In genomic region chr12:6699259-6699988, GRCh38 we compare ENCODE assay signal across 10 cellular contexts. TPM values are rescaled to one million over a fixed set of nuclear protein-coding genes. Genes with fewer than 3 reads are reported as not detected.
DNase-seq lines count a peak whose midpoint lies in the region; ATAC-seq and TF ChIP-seq lines count a peak whose summit lies in the region.
"Had no signal": no experiment of that assay in that cellular context is flagged by ENCODE, and none has a peak within 500 bp of the region (broad histone marks: within the 10 kb centered on the region; RNA-seq: fewer than 3 reads in every experiment).

No MANE protein-coding gene starts in this region.

- CTCF ChIA-PET in activated CD8-positive, alpha-beta T cell treated with anti-CD3 and anti-CD28 coated beads for 36 hours (lab: Charles Lee): interaction anchor here (0.9 to 2.8 kb wide), 4 partner anchors 9 to 79 kb away, joined by 3 to 13 read pairs (median 6); partner anchors contain the start of genes COPS7A and ZNF384

- H3K27me3 Mint-ChIP-seq in T-helper 2 cell treated with Interferon-gamma antibody and Interleukin-4, amounts not matched to agents 5 μg/mL and 100 μg/mL, for 36 hours (ENCODE audit: low read depth): peaks cover 55% of the 10 kb centered on the region
- peaks cover 47% of the 10 kb centered on the region for H3K27me3 Mint-ChIP-seq in activated CD8-positive, alpha-beta T cell treated with anti-CD3 and anti-CD28 coated beads for 36 hours
- peaks cover 32% of the 10 kb centered on the region for H3K27me3 Mint-ChIP-seq in glutamatergic neuron (ENCODE audit: unreplicated experiment)
- peaks cover 62% of the 10 kb centered on the region for H3K27me3 Mint-ChIP-seq in stimulated activated naive CD8-positive, alpha-beta T cell treated with anti-CD3 and anti-CD28 coated beads, Interleukin-15, amount 100 ng/mL, for 72 hours

- H3K4me1 Mint-ChIP-seq in T-helper 2 cell treated with Interferon-gamma antibody and Interleukin-4, amounts not matched to agents 5 μg/mL and 100 μg/mL, for 36 hours (ENCODE audit: low read depth): peaks cover 12% of the 10 kb centered on the region
- peaks cover 13% of the 10 kb centered on the region for H3K4me1 Mint-ChIP-seq in activated CD8-positive, alpha-beta T cell treated with anti-CD3 and anti-CD28 coated beads for 36 hours (ENCODE audit: low read depth)
- H3K4me1 Mint-ChIP-seq in glutamatergic neuron (ENCODE audit: low read depth, unreplicated experiment): peaks cover 26% of the 10 kb centered on the region
- H3K4me1 Mint-ChIP-seq in stimulated activated naive CD8-positive, alpha-beta T cell treated with anti-CD3 and anti-CD28 coated beads, Interleukin-15, amount 100 ng/mL, for 72 hours: peaks cover 33% of the 10 kb centered on the region

- ATAC-seq in activated CD8-positive, alpha-beta T cell treated with anti-CD3 and anti-CD28 coated beads for 36 hours: no peak
- ATAC-seq in stimulated activated naive CD8-positive, alpha-beta T cell treated with anti-CD3 and anti-CD28 coated beads, Interleukin-15, amount 100 ng/mL, for 72 hours: no peak
- ATAC-seq in GM21576 (IDR thresholded peaks at IDR 0.05; ENCODE audit: unreplicated experiment): no peak

- intact Hi-C loops in activated CD8-positive, alpha-beta T cell treated with anti-CD3 and anti-CD28 coated beads for 36 hours (cut with micrococcal nuclease): no loop called here

- H3K4me3 Mint-ChIP-seq in T-helper 2 cell treated with Interferon-gamma antibody and Interleukin-4, amounts not matched to agents 5 μg/mL and 100 μg/mL, for 36 hours: peak overlapping the region; percentile 47
- H3K4me3 Mint-ChIP-seq in activated CD8-positive, alpha-beta T cell treated with anti-CD3 and anti-CD28 coated beads for 36 hours: peak overlapping the region; percentile 51
- H3K4me3 Mint-ChIP-seq in glutamatergic neuron (ENCODE audit: unreplicated experiment): peak overlapping the region; percentile 98
- peak overlapping the region; percentile 61 to 70 for H3K4me3 Mint-ChIP-seq in stimulated activated naive CD8-positive, alpha-beta T cell treated with anti-CD3 and anti-CD28 coated beads, Interleukin-15, amount 100 ng/mL, for 72 hours

- no peak for TF ChIP-seq CTCF in activated CD8-positive, alpha-beta T cell treated with anti-CD3 and anti-CD28 coated beads for 36 hours (IDR thresholded peaks at IDR 0.05)
- no peak for TF ChIP-seq CTCF in glutamatergic neuron (IDR thresholded peaks at IDR 0.05; ENCODE audit: partially characterized antibody, unreplicated experiment)

- H3K9me3 Mint-ChIP-seq in T-helper 2 cell treated with Interferon-gamma antibody and Interleukin-4, amounts not matched to agents 5 μg/mL and 100 μg/mL, for 36 hours: no peaks in the 10 kb centered on the region
- H3K9me3 Mint-ChIP-seq in activated CD8-positive, alpha-beta T cell treated with anti-CD3 and anti-CD28 coated beads for 36 hours: no peaks in the 10 kb centered on the region
- peaks cover 42% of the 10 kb centered on the region for H3K9me3 Mint-ChIP-seq in glutamatergic neuron (ENCODE audit: unreplicated experiment)
- no peaks in the 10 kb centered on the region for H3K9me3 Mint-ChIP-seq in stimulated activated naive CD8-positive, alpha-beta T cell treated with anti-CD3 and anti-CD28 coated beads, Interleukin-15, amount 100 ng/mL, for 72 hours

- no peak for DNase-seq in T-helper 2 cell treated with Interferon-gamma antibody and Interleukin-4, amounts not matched to agents 5 μg/mL and 100 μg/mL, for 36 hours (ENCODE audit: low spot score)
- DNase-seq in T-helper 2 cell: no peak
- DNase-seq in activated CD8-positive, alpha-beta T cell treated with anti-CD3 and anti-CD28 coated beads for 36 hours: no peak
- DNase-seq in glutamatergic neuron: no peak
- DNase-seq in stimulated activated naive CD8-positive, alpha-beta T cell treated with anti-CD3 and anti-CD28 coated beads, Interleukin-15, amount 100 ng/mL, for 72 hours: no peak
- DNase-seq in stimulated activated CD8-positive, alpha-beta memory T cell treated with anti-CD3 and anti-CD28 coated beads, Interleukin-4, amount 100 ng/mL, for 48 hours: no peak
- DNase-seq in NCI-H2196 treated with DMSO at 0.1 percent for 48 hours (lab: John Stamatoyannopoulos, UW; ENCODE audit: unreplicated experiment): no peak
- DNase-seq: AML-193 had no signal

- POLR2A ChIA-PET in activated CD8-positive, alpha-beta T cell treated with anti-CD3 and anti-CD28 coated beads for 36 hours (lab: Charles Lee): interaction anchor here (0.7 to 0.8 kb wide), 2 partner anchors 10 to 15 kb away, joined by 3 to 4 read pairs; partner anchors contain the start of gene ZNF384

- no peak overlapping the region for H3K27ac Mint-ChIP-seq in T-helper 2 cell treated with Interferon-gamma antibody and Interleukin-4, amounts not matched to agents 5 μg/mL and 100 μg/mL, for 36 hours
- no peak overlapping the region for H3K27ac Mint-ChIP-seq in activated CD8-positive, alpha-beta T cell treated with anti-CD3 and anti-CD28 coated beads for 36 hours
- H3K27ac Mint-ChIP-seq in glutamatergic neuron (ENCODE audit: unreplicated experiment): peak overlapping the region; percentile 98
- H3K27ac Mint-ChIP-seq in stimulated activated naive CD8-positive, alpha-beta T cell treated with anti-CD3 and anti-CD28 coated beads, Interleukin-15, amount 100 ng/mL, for 72 hours: peak overlapping the region in 1 of 2 donors; percentile 81

- no peaks in the 10 kb centered on the region for H3K36me3 Mint-ChIP-seq in T-helper 2 cell treated with Interferon-gamma antibody and Interleukin-4, amounts not matched to agents 5 μg/mL and 100 μg/mL, for 36 hours (ENCODE audit: low read depth)
- no peaks in the 10 kb centered on the region for H3K36me3 Mint-ChIP-seq in activated CD8-positive, alpha-beta T cell treated with anti-CD3 and anti-CD28 coated beads for 36 hours (ENCODE audit: low read depth)
- peaks cover 8% of the 10 kb centered on the region for H3K36me3 Mint-ChIP-seq in glutamatergic neuron (ENCODE audit: unreplicated experiment)

RNA-seq across cellular contexts. Expression of gene PIANP, which starts 1.2 kb away (rescaled TPM):
- not detected for total RNA-seq in activated CD8-positive, alpha-beta T cell treated with anti-CD3 and anti-CD28 coated beads for 36 hours
- 48.8 TPM for total RNA-seq in glutamatergic neuron (ENCODE audit: unreplicated experiment)
- total RNA-seq: myocyte had no signal

RNA-seq across cellular contexts. Expression of gene ZNF384, which starts 10.2 kb away (rescaled TPM):
- 10 to 100 TPM; 55.2 to 56.7 TPM for total RNA-seq in activated CD8-positive, alpha-beta T cell treated with anti-CD3 and anti-CD28 coated beads for 36 hours
- total RNA-seq in glutamatergic neuron (ENCODE audit: unreplicated experiment): 83.2 TPM

RNA-seq across cellular contexts. Expression of gene COPS7A, which starts 24.4 kb away (rescaled TPM):
- total RNA-seq in activated CD8-positive, alpha-beta T cell treated with anti-CD3 and anti-CD28 coated beads for 36 hours: 10 to 100 TPM; 35.9 to 38.8 TPM
- total RNA-seq in glutamatergic neuron (ENCODE audit: unreplicated experiment): 25.9 TPM

RNA-seq across cellular contexts. Expression of gene ING4, which starts 36.5 kb away (rescaled TPM):
- total RNA-seq in activated CD8-positive, alpha-beta T cell treated with anti-CD3 and anti-CD28 coated beads for 36 hours: 10 to 100 TPM; 16.6 to 16.7 TPM
- 76.9 TPM for total RNA-seq in glutamatergic neuron (ENCODE audit: unreplicated experiment)

RNA-seq across cellular contexts. Expression of gene ACRBP, which starts 52.2 kb away (rescaled TPM):
- 1 to 10 TPM; 1.3 to 2.0 TPM for total RNA-seq in activated CD8-positive, alpha-beta T cell treated with anti-CD3 and anti-CD28 coated beads for 36 hours
- 2.5 TPM for total RNA-seq in glutamatergic neuron (ENCODE audit: unreplicated experiment)

Comparison
In these comparisons a context has a peak if more than half of its experiments do, and no peak if none do; other contexts are left out.
1. H3K4me3 Mint-ChIP-seq: peak in every context shown above with its lines; median percentile 98 in glutamatergic neuron; 66 in stimulated activated naive CD8-positive, alpha-beta T cell treated with anti-CD3 and anti-CD28 coated beads, Interleukin-15, amount 100 ng/mL, for 72 hours; 51 in activated CD8-positive, alpha-beta T cell treated with anti-CD3 and anti-CD28 coated beads for 36 hours; 47 in T-helper 2 cell treated with Interferon-gamma antibody and Interleukin-4, amounts not matched to agents 5 μg/mL and 100 μg/mL, for 36 hours.
2. RNA of gene PIANP, which starts 1.2 kb away (total RNA-seq): 48.8 TPM in glutamatergic neuron (single experiment); not detected in activated CD8-positive, alpha-beta T cell treated with anti-CD3 and anti-CD28 coated beads for 36 hours; every median in the first group is over 10 times any median in the second.